1 cellular context compared by ENCODE assay signal in the genomic region with DNA sequence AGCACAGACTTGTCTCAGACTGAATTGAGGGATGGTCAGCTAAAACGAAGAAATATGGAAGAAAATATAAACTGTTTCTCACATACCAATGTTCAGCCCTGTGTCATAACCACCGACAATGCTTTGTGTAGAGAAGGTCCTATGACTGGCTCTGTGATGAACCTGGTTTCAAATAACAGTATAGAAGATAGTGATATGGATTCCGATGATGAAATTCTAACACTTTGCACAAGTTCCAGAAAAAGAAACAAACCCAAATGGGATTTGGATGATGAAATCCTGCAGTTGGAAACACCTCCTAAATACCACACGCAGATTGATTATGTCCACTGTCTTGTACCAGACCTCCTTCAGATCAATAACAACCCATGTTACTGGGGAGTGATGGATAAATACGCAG.
TF ChIP-seq lines count a peak whose summit lies in the region.

No MANE protein-coding gene starts in this region.

TF ChIP-seq in HepG2, 621 proteins besides CTCF, POLR2A, EP300 and RAD21:
- TF ChIP-seq CEBPB (IDR thresholded peaks at IDR 0.05; ENCODE audit: borderline replicate concordance, low read depth, low read length) (peak; percentile 30; the same call in 1 of the 2 replicates), KLF12 (CRISPR knock-in tag; IDR thresholded peaks at IDR 0.05; ENCODE audit: borderline replicate concordance) (no peak), ZMYM2 (CRISPR knock-in tag; IDR thresholded peaks at IDR 0.05) (no peak), ZNF496 (CRISPR knock-in tag; IDR thresholded peaks at IDR 0.05; ENCODE audit: insufficient replicate concordance) (no peak), ATF7 (IDR thresholded peaks at IDR 0.05) (0 out of 2 replicates have a peak, but pooled peaks have one; percentile 18), ATF7 (CRISPR knock-in tag; IDR thresholded peaks at IDR 0.05) (no peak)
